9 cellular contexts compared by ENCODE assay signal in the genomic region with DNA sequence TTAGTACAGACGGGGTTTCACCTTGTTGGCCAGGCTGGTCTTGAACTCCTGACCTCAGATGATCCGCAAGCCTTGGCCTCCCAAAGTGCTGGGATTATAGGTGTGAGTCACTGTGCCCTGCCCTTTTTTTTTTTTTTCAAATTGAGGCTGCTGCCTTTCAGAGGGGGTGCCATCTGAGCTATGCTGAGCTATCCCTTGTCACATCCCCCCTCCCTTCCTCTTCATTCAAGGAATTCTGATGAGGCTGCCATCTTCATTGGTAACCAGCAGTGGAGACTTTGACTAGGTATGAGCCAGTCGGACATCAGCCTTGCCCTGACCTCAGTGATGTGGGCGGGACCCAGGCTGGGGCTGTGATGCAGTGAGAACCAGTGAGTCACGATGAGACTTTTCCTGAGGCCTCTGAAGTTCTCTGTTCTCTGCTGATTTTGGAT. TPM values are rescaled to one million over a fixed set of nuclear protein-coding genes. Genes with fewer than 3 reads are reported as not detected.
A peak's percentile ranks its signal among the peaks of the same experiment; 100 is the strongest.
DNase-seq lines count a peak whose midpoint lies in the region; ATAC-seq and TF ChIP-seq lines count a peak whose summit lies in the region.
"Had no signal": no experiment of that assay in that cellular context is flagged by ENCODE, and none has a peak within 500 bp of the region (broad histone marks: within the 10 kb centered on the region; RNA-seq: fewer than 3 reads in every experiment).

No MANE protein-coding gene starts in this region.

- TF ChIP-seq EP300 in esophagus muscularis mucosa (IDR thresholded peaks at IDR 0.05): no peak

- H3K27me3 ChIP-seq in esophagus muscularis mucosa: no peaks in the 10 kb centered on the region
- H3K27me3 ChIP-seq: SJCRH30 had no signal

- no peaks in the 10 kb centered on the region for H3K36me3 ChIP-seq in esophagus muscularis mucosa
- H3K36me3 ChIP-seq: SJCRH30 had no signal

- peaks cover 0 to 18% (median 15%) of the 10 kb centered on the region in 4 donors for H3K4me1 ChIP-seq in esophagus muscularis mucosa
- H3K4me1 ChIP-seq: SJCRH30 had no signal

- intact Hi-C loops in esophagus muscularis mucosa (cut with DNase I): no loop called here

- no peak for TF ChIP-seq POLR2A in esophagus muscularis mucosa (IDR thresholded peaks at IDR 0.05; ENCODE audit: low read depth)

- no peak for ATAC-seq in HG02588 (IDR thresholded peaks at IDR 0.05; ENCODE audit: unreplicated experiment)

- peak; percentile 91 for DNase-seq in EL
- DNase-seq in MV-4-11 (lab: John Stamatoyannopoulos, UW): peak; percentile 65
- DNase-seq in choroid plexus epithelial cell (ENCODE audit: low read depth): peak; percentile 76
- peak; percentile 51 for DNase-seq in skeletal muscle cell (ENCODE audit: low read depth)
- no peak for DNase-seq in SHP77 treated with DMSO at 0.1 percent for 48 hours (lab: John Stamatoyannopoulos, UW)
- DNase-seq in NCI-H2196 treated with DMSO at 0.1 percent for 48 hours (lab: John Stamatoyannopoulos, UW; ENCODE audit: unreplicated experiment): no peak
- no peak for DNase-seq in esophagus muscularis mucosa (ENCODE audit: extremely low spot score)

- no peak overlapping the region for H3K27ac ChIP-seq in esophagus muscularis mucosa (replicated peaks in 1 of 4)
- H3K27ac ChIP-seq: SJCRH30 had no signal

- WGBS in esophagus muscularis mucosa: 89% methylated on average over 5 of the region's 5 CpGs

- no peak for TF ChIP-seq CTCF in choroid plexus epithelial cell (conservative IDR thresholded peaks at IDR 0.05; ENCODE audit: low read depth, low read length)
- no peak for TF ChIP-seq CTCF in esophagus muscularis mucosa (IDR thresholded peaks at IDR 0.05)

- no peaks in the 10 kb centered on the region for H3K9me3 ChIP-seq in esophagus muscularis mucosa
- H3K9me3 ChIP-seq: SJCRH30 had no signal

- H3K4me3 ChIP-seq in choroid plexus epithelial cell (ENCODE audit: low read depth, low read length) (no peak overlapping the region), skeletal muscle cell (ENCODE audit: low read depth, low read length) (no peak overlapping the region), esophagus muscularis mucosa (no peak overlapping the region)
- H3K4me3 ChIP-seq: SJCRH30 had no signal

RNA-seq across cellular contexts. Expression of a gene that starts 24.4 kb away (rescaled TPM):
- total RNA-seq in esophagus muscularis mucosa: 1 to 10 TPM; 2.5 to 5.7 (median 3.6) TPM

RNA-seq across cellular contexts. Expression of a gene that starts 28.8 kb away (rescaled TPM):
- total RNA-seq in esophagus muscularis mucosa: 10 to 100 TPM in 1 of 4 donors, 1 to 10 TPM in 3; 7.0 to 11.2 (median 8.6) TPM

Comparison
In these comparisons a context has a peak if more than half of its experiments do, and no peak if none do; other contexts are left out.
1. DNase-seq: peak in EL (single experiment), MV-4-11 (single experiment), choroid plexus epithelial cell (single experiment) and skeletal muscle cell (single experiment); none in SHP77 treated with DMSO at 0.1 percent for 48 hours (single experiment), NCI-H2196 treated with DMSO at 0.1 percent for 48 hours (single experiment) and esophagus muscularis mucosa (single experiment).